ENCODE assay signal across 31 cellular contexts in genomic region chr11:111148953-111149352, GRCh38.
DNase-seq lines count a peak whose midpoint lies in the region; ATAC-seq and TF ChIP-seq lines count a peak whose summit lies in the region.
"Had no signal": no experiment of that assay in that cellular context is flagged by ENCODE, and none has a peak within 500 bp of the region (broad histone marks: within the 10 kb centered on the region; RNA-seq: fewer than 3 reads in every experiment).

No MANE protein-coding gene starts in this region.

- peak; percentile 9 for DNase-seq in M059J (ENCODE audit: low read depth)
- peak; percentile 21 to 54 for DNase-seq in cardiac fibroblast (ENCODE audit: low read depth in 2 of 2)
- peak; percentile 41 for DNase-seq in fibroblast of villous mesenchyme (ENCODE audit: low read depth)
- no peak for DNase-seq in lower lobe of right lung
- no peak for DNase-seq in endothelial cell (ENCODE audit: low spot score)
- no peak for DNase-seq in anterior cingulate cortex (lab: John Stamatoyannopoulos, UW)
- DNase-seq: activated CD4-positive, alpha-beta memory T cell treated with anti-CD3 and anti-CD28 coated beads, Interleukin-2, amount 10 ng/mL, durations not matched to agents 7 days and 5 days; activated CD4-positive, CD25-positive, alpha-beta regulatory T cell treated with anti-CD3 and anti-CD28 coated beads, Interleukin-2, amount 50 U/mL, for 72 hours; activated CD8-positive, alpha-beta memory T cell treated with anti-CD3 and anti-CD28 coated beads, Interleukin-2, amount 50 U/mL, for 48 hours; aorta; CD8-positive, alpha-beta T cell; central memory CD4-positive, alpha-beta T cell; dorsolateral prefrontal cortex; GOT3; Kasumi-1; left ventricle myocardium inferior; natural killer cell; NCI-H1048; NCI-H2171 treated with DMSO at 0.1 percent for 48 hours; NCI-H524; retina; spleen; stimulated activated CD4-positive, alpha-beta T cell treated with anti-CD3 and anti-CD28 coated beads, Interleukin-2, amount 100 ng/mL, for 48 hours; T-helper 1 cell; upper lobe of left lung had no signal

- H4K20me1 ChIP-seq in BLaER1 treated with 17β-estradiol and CSF1 and Interleukin-3, amounts not matched to agents 10 nM and 100 nM, result no peaks in the 10 kb centered on the region

- no peaks in the 10 kb centered on the region for H3K9me3 ChIP-seq in BLaER1 treated with 17β-estradiol and CSF1 and Interleukin-3, amounts not matched to agents 10 nM and 100 nM (replicated peaks in 1 of 11)
- H3K9me3 ChIP-seq in lower lobe of right lung, result no peaks in the 10 kb centered on the region
- H3K9me3 ChIP-seq: left ventricle myocardium inferior, SJSA1, spleen, upper lobe of left lung had no signal

- H3K36me3 Mint-ChIP-seq in endothelial cell (ENCODE audit: low read depth, unreplicated experiment), result no peaks in the 10 kb centered on the region
- H3K36me3 Mint-ChIP-seq: activated naive CD4-positive, alpha-beta T cell treated with anti-CD3 and anti-CD28 coated beads, Interleukin-2, amount 50 U/mL, for 24 hours; CD8-positive, alpha-beta T cell; natural killer cell had no signal

- H3K9ac ChIP-seq in BLaER1 treated with 17β-estradiol and CSF1 and Interleukin-3, amounts not matched to agents 10 nM and 100 nM, result peak overlapping the region in 2 of 11 experiments; percentile 16 to 37; a peak in 3 of 22 replicates

- peak overlapping the region in 7 of 11 experiments; percentile 17 to 72 (median 57); a peak in 14 of 22 replicates for H3K4me2 ChIP-seq in BLaER1 treated with 17β-estradiol and CSF1 and Interleukin-3, amounts not matched to agents 10 nM and 100 nM

- H3K4me1 Mint-ChIP-seq in endothelial cell (ENCODE audit: unreplicated experiment), result no peaks in the 10 kb centered on the region
- H3K4me1 Mint-ChIP-seq: activated naive CD4-positive, alpha-beta T cell treated with anti-CD3 and anti-CD28 coated beads, Interleukin-2, amount 50 U/mL, for 24 hours; activated T-helper 17 cell treated with anti-CD3 and anti-CD28 coated beads, Interleukin-2, amount 50 U/mL, for 72 hours; natural killer cell had no signal

- H3K4me3 Mint-ChIP-seq in endothelial cell (ENCODE audit: unreplicated experiment), result no peak overlapping the region
- H3K4me3 Mint-ChIP-seq: activated CD4-positive, alpha-beta memory T cell treated with anti-CD3 and anti-CD28 coated beads, Interleukin-2, amount 10 ng/mL, durations not matched to agents 7 days and 5 days; activated naive CD4-positive, alpha-beta T cell treated with anti-CD3 and anti-CD28 coated beads, Interleukin-2, amount 50 U/mL, for 24 hours; activated T-helper 17 cell treated with anti-CD3 and anti-CD28 coated beads, Interleukin-2, amount 50 U/mL, for 72 hours; CD8-positive, alpha-beta T cell; natural killer cell had no signal

- no peaks in the 10 kb centered on the region for H3K36me3 ChIP-seq in BLaER1 treated with 17β-estradiol and CSF1 and Interleukin-3, amounts not matched to agents 10 nM and 100 nM
- no peaks in the 10 kb centered on the region for H3K36me3 ChIP-seq in lower lobe of right lung
- H3K36me3 ChIP-seq: left ventricle myocardium inferior, SJSA1, spleen, upper lobe of left lung had no signal

- no peak overlapping the region for H3K4me3 ChIP-seq in BLaER1 treated with 17β-estradiol and CSF1 and Interleukin-3, amounts not matched to agents 10 nM and 100 nM
- H3K4me3 ChIP-seq in cardiac fibroblast (replicated peaks in 1 of 2; ENCODE audit: low read depth in 2 of 2, low read length in 2 of 2) (no peak overlapping the region), fibroblast of villous mesenchyme (ENCODE audit: low read depth, low read length) (no peak overlapping the region), lower lobe of right lung (no peak overlapping the region)
- H3K4me3 ChIP-seq: dorsolateral prefrontal cortex, left ventricle myocardium inferior, SJSA1, spleen, upper lobe of left lung had no signal

- ATAC-seq in lower lobe of right lung, result no peak
- ATAC-seq in HG02885 (IDR thresholded peaks at IDR 0.05; ENCODE audit: poor library complexity, unreplicated experiment), result no peak
- ATAC-seq: activated T-helper 17 cell treated with anti-CD3 and anti-CD28 coated beads, Interleukin-2, amount 50 U/mL, for 72 hours; CD8-positive, alpha-beta T cell; HepG2; natural killer cell had no signal

- no peaks in the 10 kb centered on the region for H3K9me3 Mint-ChIP-seq in endothelial cell (ENCODE audit: unreplicated experiment)
- H3K9me3 Mint-ChIP-seq: activated CD4-positive, alpha-beta memory T cell treated with anti-CD3 and anti-CD28 coated beads, Interleukin-2, amount 10 ng/mL, durations not matched to agents 7 days and 5 days; activated naive CD4-positive, alpha-beta T cell treated with anti-CD3 and anti-CD28 coated beads, Interleukin-2, amount 50 U/mL, for 24 hours; activated T-helper 17 cell treated with anti-CD3 and anti-CD28 coated beads, Interleukin-2, amount 50 U/mL, for 72 hours; CD8-positive, alpha-beta T cell; natural killer cell had no signal

- intact Hi-C loops in lower lobe of right lung (cut with DNase I), result no loop called here

- peaks cover 0 to 35% (median 11%) of the 10 kb centered on the region in 10 experiments; a peak in 12 of 20 replicates for H3K4me1 ChIP-seq in BLaER1 treated with 17β-estradiol and CSF1 and Interleukin-3, amounts not matched to agents 10 nM and 100 nM
- peaks cover 3% of the 10 kb centered on the region for H3K4me1 ChIP-seq in lower lobe of right lung
- H3K4me1 ChIP-seq: left ventricle myocardium inferior, SJSA1, upper lobe of left lung had no signal

- H3K27me3 Mint-ChIP-seq in endothelial cell (ENCODE audit: unreplicated experiment), result peaks cover 2% of the 10 kb centered on the region

- no peak overlapping the region for H3K27ac Mint-ChIP-seq in endothelial cell (ENCODE audit: unreplicated experiment)
- H3K27ac Mint-ChIP-seq: activated CD4-positive, alpha-beta memory T cell treated with anti-CD3 and anti-CD28 coated beads, Interleukin-2, amount 10 ng/mL, durations not matched to agents 7 days and 5 days; activated naive CD4-positive, alpha-beta T cell treated with anti-CD3 and anti-CD28 coated beads, Interleukin-2, amount 50 U/mL, for 24 hours; activated T-helper 17 cell treated with anti-CD3 and anti-CD28 coated beads, Interleukin-2, amount 50 U/mL, for 72 hours; CD8-positive, alpha-beta T cell; natural killer cell had no signal

- H3K27ac ChIP-seq in BLaER1 treated with 17β-estradiol and CSF1 and Interleukin-3, amounts not matched to agents 10 nM and 100 nM, result peak overlapping the region in 4 of 11 experiments; percentile 38 to 66 (median 56); a peak in 7 of 22 replicates
- no peak overlapping the region for H3K27ac ChIP-seq in lower lobe of right lung
- H3K27ac ChIP-seq: dorsolateral prefrontal cortex, left ventricle myocardium inferior, SJSA1, upper lobe of left lung had no signal

- TF ChIP-seq CTCF in cardiac fibroblast (IDR thresholded peaks at IDR 0.05; ENCODE audit: low read depth, low read length) (no peak), fibroblast of villous mesenchyme (IDR thresholded peaks at IDR 0.05; ENCODE audit: insufficient read depth, low read depth, low read length) (no peak), lower lobe of right lung (IDR thresholded peaks at IDR 0.05) (no peak), endothelial cell (IDR thresholded peaks at IDR 0.05; ENCODE audit: unreplicated experiment) (no peak)

- H3K27me3 ChIP-seq in BLaER1 treated with 17β-estradiol and CSF1 and Interleukin-3, amounts not matched to agents 10 nM and 100 nM, result no peaks in the 10 kb centered on the region
- H3K27me3 ChIP-seq in lower lobe of right lung (ENCODE audit: low read depth), result no peaks in the 10 kb centered on the region
- H3K27me3 ChIP-seq: dorsolateral prefrontal cortex, SJSA1, spleen, upper lobe of left lung had no signal

Comparison
In these comparisons a context has a peak if more than half of its experiments do, and no peak if none do; other contexts are left out.
1. DNase-seq: peak in M059J (single experiment), cardiac fibroblast (2 of 2) and fibroblast of villous mesenchyme (single experiment); none in lower lobe of right lung (single experiment), endothelial cell (single experiment) and anterior cingulate cortex (0 of 58).